In the genomic region with DNA sequence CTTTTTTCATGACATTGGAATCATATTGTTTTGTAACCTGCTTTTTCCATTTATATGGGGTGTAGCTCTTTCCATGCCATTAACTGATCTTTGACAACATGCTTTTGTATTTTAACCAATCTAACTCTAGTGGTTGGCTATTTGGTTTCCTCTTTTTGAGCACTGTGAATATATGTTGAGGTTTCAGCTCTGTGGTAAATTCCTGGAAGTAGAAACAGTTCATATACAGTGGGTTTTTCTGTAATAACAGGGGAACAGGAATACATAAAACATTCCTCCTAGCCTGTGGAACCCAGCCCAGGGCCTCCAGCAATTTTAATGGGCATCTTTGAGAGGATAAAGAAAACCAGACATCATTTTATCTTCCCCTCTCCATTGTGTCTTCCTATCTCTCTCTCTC, we compare ENCODE assay signal across 13 cellular contexts. TPM values are rescaled to one million over a fixed set of nuclear protein-coding genes. Genes with fewer than 3 reads are reported as not detected.
DNase-seq lines count a peak whose midpoint lies in the region; ATAC-seq, FAIRE-seq and TF ChIP-seq lines count a peak whose summit lies in the region.
"Had no signal": no experiment of that assay in that cellular context is flagged by ENCODE, and none has a peak within 500 bp of the region (broad histone marks: within the 10 kb centered on the region; RNA-seq: fewer than 3 reads in every experiment).

No MANE protein-coding gene starts in this region.

- no peaks in the 10 kb centered on the region for H3K36me3 ChIP-seq in Peyer's patch
- H3K36me3 ChIP-seq in small intestine (ENCODE audit: control insufficient read depth in 2 of 2, insufficient read depth in 2 of 2, low read length in 2 of 2): no peaks in the 10 kb centered on the region
- H3K36me3 ChIP-seq: left ventricle myocardium inferior had no signal

- peaks cover 6% of the 10 kb centered on the region for H3K36me3 Mint-ChIP-seq in MCF 10A (ENCODE audit: insufficient read depth, unreplicated experiment)

- H3K4me1 ChIP-seq in Peyer's patch (no peaks in the 10 kb centered on the region), small intestine (ENCODE audit: control insufficient read depth in 2 of 2, insufficient read depth in 1 of 2, low read depth in 1 of 2, low read length in 1 of 2) (no peaks in the 10 kb centered on the region)

- no peaks in the 10 kb centered on the region for H3K9me3 ChIP-seq in Peyer's patch
- H3K9me3 ChIP-seq in small intestine (ENCODE audit: control insufficient read depth, low read depth): no peaks in the 10 kb centered on the region
- H3K9me3 ChIP-seq: left ventricle myocardium inferior had no signal

- H3K4me3 ChIP-seq in Peyer's patch (no peak overlapping the region), small intestine (ENCODE audit: low read depth in 1 of 2, low read length in 2 of 2) (no peak overlapping the region)
- H3K4me3 ChIP-seq: left ventricle myocardium inferior had no signal

- no peak for ATAC-seq in GM19455 (IDR thresholded peaks at IDR 0.05; ENCODE audit: unreplicated experiment)

- no peak overlapping the region for H3K4me3 Mint-ChIP-seq in MCF 10A (ENCODE audit: unreplicated experiment)

- FAIRE-seq in small intestine (lab: Jason Lieb, UNC): no peak
- FAIRE-seq: A204.1, TTC549 had no signal

- no peak for TF ChIP-seq POLR2A in Peyer's patch (IDR thresholded peaks at IDR 0.05)

- TF ChIP-seq CTCF in Peyer's patch (IDR thresholded peaks at IDR 0.05) (no peak), MCF 10A (IDR thresholded peaks at IDR 0.05; ENCODE audit: unreplicated experiment) (no peak)

- POLR2A ChIA-PET in MCF 10A (lab: Yijun Ruan, JAX): interaction anchor here (0.7 kb wide), 1 partner anchor 10 kb away, joined by 3 read pairs; no protein-coding TSS in a partner anchor

- intact Hi-C loops in MCF 10A (cut with micrococcal nuclease): loop anchor here (5.0 kb wide), 1 partner anchor 359 kb away; no protein-coding TSS in a partner anchor

- DNase-seq in SKM-1 treated with dmso at 0.1 percent for 144 hours (lab: John Stamatoyannopoulos, UW; ENCODE audit: unreplicated experiment) (peak; percentile 53), SKM-1 (lab: John Stamatoyannopoulos, UW; ENCODE audit: unreplicated experiment) (no peak), Peyer's patch (no peak), MCF 10A (ENCODE audit: unreplicated experiment) (no peak), small intestine (peak; percentile 37), OCI-M2 (lab: John Stamatoyannopoulos, UW; ENCODE audit: unreplicated experiment) (no peak), caudate nucleus (lab: John Stamatoyannopoulos, UW) (no peak)
- DNase-seq: left ventricle myocardium inferior; NCI-H526; stimulated activated CD8-positive, alpha-beta memory T cell treated with anti-CD3 and anti-CD28 coated beads, Interleukin-4, amount 100 ng/mL, for 48 hours had no signal

- H3K4me1 Mint-ChIP-seq in MCF 10A (ENCODE audit: insufficient read depth, unreplicated experiment): peaks cover 18% of the 10 kb centered on the region

- H3K27me3 ChIP-seq in Peyer's patch (no peaks in the 10 kb centered on the region), small intestine (ENCODE audit: control insufficient read depth in 2 of 2, insufficient read depth in 2 of 2, low read length in 2 of 2) (no peaks in the 10 kb centered on the region)

- peak overlapping the region; percentile 85 for H3K27ac Mint-ChIP-seq in MCF 10A (ENCODE audit: low read depth, unreplicated experiment)

- CTCF ChIA-PET in MCF 10A (lab: Yijun Ruan, JAX): interaction anchor here (0.6 to 1.0 kb wide), 3 partner anchors 14 to 186 kb away, joined by 3 to 4 read pairs (median 3); no protein-coding TSS in a partner anchor

- no TSS peak for BruUV-seq in MCF 10A (replicated peaks; lab: Mats Ljungman, UMichigan)

- no peaks in the 10 kb centered on the region for H3K9me3 Mint-ChIP-seq in MCF 10A (ENCODE audit: unreplicated experiment)

- H3K27me3 Mint-ChIP-seq in MCF 10A (ENCODE audit: insufficient read depth, unreplicated experiment): no peaks in the 10 kb centered on the region

- H3K27ac ChIP-seq in Peyer's patch (peak overlapping the region; percentile 59 to 79 (median 70)), small intestine (ENCODE audit: low read depth in 1 of 2, low read length in 1 of 2) (peak overlapping the region in 1 of 2 donors; percentile 82), caudate nucleus (ENCODE audit: low read depth, low read length) (no peak overlapping the region)
- H3K27ac ChIP-seq: left ventricle myocardium inferior had no signal

RNA-seq across cellular contexts. Expression of gene AZIN2, which starts 17.4 kb away (rescaled TPM):
- total RNA-seq in Peyer's patch: 10 to 100 TPM in 1 of 4 donors, 1 to 10 TPM in 2, under 1 TPM in 1; 0.95 to 26.4 (median 2.2) TPM
- 1.6 and 4.3 TPM in 2 replicates for total RNA-seq in MCF 10A (2022)
- polyA plus RNA-seq in small intestine: 1 to 10 TPM in 2 of 3 donors, not detected in 1; 1.1 to 1.6 TPM

Comparison
In these comparisons a context has a peak if more than half of its experiments do, and no peak if none do; other contexts are left out.
1. DNase-seq: peak in SKM-1 treated with dmso at 0.1 percent for 144 hours (single experiment) and small intestine (single experiment); none in SKM-1 (single experiment), Peyer's patch (0 of 3), MCF 10A (single experiment), OCI-M2 (single experiment) and caudate nucleus (0 of 61).